Comparison of ENCODE assay signal across 24 cellular contexts in genomic region chr10:81034376-81034775, GRCh38.
"Had no signal": no experiment of that assay in that cellular context is flagged by ENCODE, and none has a peak within 500 bp of the region (broad histone marks: within the 10 kb centered on the region; RNA-seq: fewer than 3 reads in every experiment).

No MANE protein-coding gene starts in this region.

- DNase-seq: activated CD4-positive, alpha-beta T cell treated with anti-CD3 and anti-CD28 coated beads for 1 hour; activated CD4-positive, alpha-beta T cell treated with anti-CD3 and anti-CD28 coated beads, Interleukin-2, amount 50 U/mL, for 1 hour; activated CD8-positive, alpha-beta T cell treated with anti-CD3 and anti-CD28 coated beads, Interleukin-2, amount 10 ng/mL, durations not matched to agents 7 days and 5 days; activated gamma-delta T cell; activated naive CD4-positive, alpha-beta T cell treated with anti-CD3 and anti-CD28 coated beads, Interleukin-2, amount 50 U/mL, for 16 hours; activated naive CD8-positive, alpha-beta T cell treated with anti-CD3 and anti-CD28 coated beads, Interleukin-2, amount 50 U/mL, for 24 hours; body of pancreas; effector CD4-positive, alpha-beta T cell; foreskin fibroblast; left colon; ovary; spleen; stimulated activated CD4-positive, alpha-beta T cell treated with anti-CD3 and anti-CD28 coated beads, Interleukin-4, amount 100 ng/mL, for 1 hour; stimulated activated naive CD4-positive, alpha-beta T cell treated with Interleukin-2 at 50 U/mL for 16 hours had no signal

- H3K27me3 ChIP-seq: body of pancreas, cardiac muscle cell, neutrophil, ovary, spleen had no signal

- H3K4me1 Mint-ChIP-seq: activated naive CD8-positive, alpha-beta T cell treated with anti-CD3 and anti-CD28 coated beads, Interleukin-2, amount 50 U/mL, for 24 hours; memory B cell; nephron had no signal

- H3K9me3 ChIP-seq: neutrophil, ovary, prostate gland, thoracic aorta had no signal

- H3K27ac Mint-ChIP-seq: activated CD8-positive, alpha-beta T cell treated with anti-CD3 and anti-CD28 coated beads, Interleukin-2, amount 10 ng/mL, durations not matched to agents 7 days and 5 days; activated naive CD8-positive, alpha-beta T cell treated with anti-CD3 and anti-CD28 coated beads, Interleukin-2, amount 50 U/mL, for 24 hours; activated T-helper 1 cell treated with anti-CD3 and anti-CD28 coated beads, Interleukin-12 subunit alpha, Interleukin-12 subunit beta, Interleukin-2, Interleukin-4 antibody, amounts not matched to agents 30 ng/mL and 10 ng/mL and 1 ng/mL, durations not matched to agents 14 hours and 24 hours and 36 hours; dendritic cell treated with granulocyte-macrophage colony-stimulating factor and Interleukin-4, amounts not matched to agents 40 ng/mL and 50 ng/mL, for 4 days; memory B cell; nephron; type B pancreatic cell had no signal

- H3K4me1 ChIP-seq: body of pancreas, prostate gland, spleen had no signal

- H3K9me3 Mint-ChIP-seq: activated T-helper 1 cell treated with anti-CD3 and anti-CD28 coated beads, Interleukin-12 subunit alpha, Interleukin-12 subunit beta, Interleukin-2, Interleukin-4 antibody, amounts not matched to agents 30 ng/mL and 10 ng/mL and 1 ng/mL, durations not matched to agents 14 hours and 24 hours and 36 hours; dendritic cell treated with granulocyte-macrophage colony-stimulating factor and Interleukin-4, amounts not matched to agents 40 ng/mL and 50 ng/mL, for 4 days; type B pancreatic cell had no signal

- H3K27ac ChIP-seq: body of pancreas, cardiac muscle cell, neutrophil, ovary, prostate gland, spleen, thoracic aorta, VCaP had no signal

- H3K4me3 ChIP-seq: body of pancreas, cardiac muscle cell, ovary, prostate gland, spleen, thoracic aorta had no signal

- H3K4me3 Mint-ChIP-seq: activated CD8-positive, alpha-beta T cell treated with anti-CD3 and anti-CD28 coated beads, Interleukin-2, amount 10 ng/mL, durations not matched to agents 7 days and 5 days; activated naive CD8-positive, alpha-beta T cell treated with anti-CD3 and anti-CD28 coated beads, Interleukin-2, amount 50 U/mL, for 24 hours; activated T-helper 1 cell treated with anti-CD3 and anti-CD28 coated beads, Interleukin-12 subunit alpha, Interleukin-12 subunit beta, Interleukin-2, Interleukin-4 antibody, amounts not matched to agents 30 ng/mL and 10 ng/mL and 1 ng/mL, durations not matched to agents 14 hours and 24 hours and 36 hours; dendritic cell treated with granulocyte-macrophage colony-stimulating factor and Interleukin-4, amounts not matched to agents 40 ng/mL and 50 ng/mL, for 4 days; memory B cell; nephron; type B pancreatic cell had no signal

- H3K36me3 Mint-ChIP-seq: memory B cell, type B pancreatic cell had no signal

- H3K36me3 ChIP-seq: cardiac muscle cell, neutrophil, ovary, prostate gland, spleen, thoracic aorta had no signal

- ATAC-seq: activated CD8-positive, alpha-beta T cell treated with anti-CD3 and anti-CD28 coated beads, Interleukin-2, amount 10 ng/mL, durations not matched to agents 7 days and 5 days; activated naive CD8-positive, alpha-beta T cell treated with anti-CD3 and anti-CD28 coated beads, Interleukin-2, amount 50 U/mL, for 24 hours; body of pancreas; left colon had no signal
